ENCODE assay signal across 17 cellular contexts in genomic region chr5:27821681-27822080, GRCh38.
DNase-seq lines count a peak whose midpoint lies in the region; ATAC-seq and TF ChIP-seq lines count a peak whose summit lies in the region.
"Had no signal": no experiment of that assay in that cellular context is flagged by ENCODE, and none has a peak within 500 bp of the region (broad histone marks: within the 10 kb centered on the region; RNA-seq: fewer than 3 reads in every experiment).

No MANE protein-coding gene starts in this region.

- ATAC-seq in CD4-positive, alpha-beta T cell (ENCODE audit: poor library complexity) = no peak
- ATAC-seq in HG02798 (IDR thresholded peaks at IDR 0.05; ENCODE audit: poor library complexity, unreplicated experiment) (no peak), GM18498 (IDR thresholded peaks at IDR 0.05; ENCODE audit: unreplicated experiment) (no peak)

- no peaks in the 10 kb centered on the region for H3K36me3 Mint-ChIP-seq in mesothelial cell of epicardium
- no peaks in the 10 kb centered on the region for H3K36me3 Mint-ChIP-seq in CD4-positive, alpha-beta T cell (ENCODE audit: low read depth)
- H3K36me3 Mint-ChIP-seq: IgD-negative memory B cell had no signal

- H3K27me3 ChIP-seq in mammary epithelial cell (ENCODE audit: insufficient read depth, low read length) = no peaks in the 10 kb centered on the region
- H3K27me3 ChIP-seq in CD4-positive, alpha-beta T cell (ENCODE audit: control insufficient read depth, insufficient read depth, low read length) = no peaks in the 10 kb centered on the region

- H3K9me3 ChIP-seq in mammary epithelial cell (replicated peaks; ENCODE audit: insufficient read depth, low read length) = peaks cover 4% of the 10 kb centered on the region
- peaks cover 3% of the 10 kb centered on the region for H3K9me3 ChIP-seq in CD4-positive, alpha-beta T cell (ENCODE audit: control insufficient read depth, low read length)

- no peak overlapping the region for H3K9ac ChIP-seq in mammary epithelial cell (ENCODE audit: insufficient read depth, low read length)

- dilution Hi-C loops in mammary epithelial cell (cut with HindIII; ENCODE audit: low sequenced_read_pairs) = no loop called here

- DNase-seq in ELR (ENCODE audit: low read depth) (peak; percentile 35), OCI-M1 (lab: John Stamatoyannopoulos, UW) (peak; percentile 21), mammary epithelial cell (peak; percentile 16), mesothelial cell of epicardium (ENCODE audit: low spot score in 2 of 2, unreplicated experiment in 2 of 2) (no peak)
- no peak for DNase-seq in CD4-positive, alpha-beta T cell
- no peak for DNase-seq in stimulated activated CD4-positive, alpha-beta T cell treated with anti-CD3 and anti-CD28 coated beads, Interleukin-15, amount 100 ng/mL, for 24 hours
- DNase-seq: DMS 273 treated with DMSO at 0.1 percent for 48 hours, GF-D8, Kasumi-1, NCI-H187 treated with DMSO at 0.1 percent for 48 hours, NCI-H446, NCI-H69, SW 1271 had no signal

- BruUV-seq in mammary epithelial cell (replicated peaks; lab: Mats Ljungman, UMichigan) = no TSS peak

- WGBS in mammary epithelial cell (ENCODE audit: low coverage, missing lambda C conversion rate) = 11% methylated on average over 2 of the region's 2 CpGs

- POLR2A ChIA-PET in CD4-positive, alpha-beta T cell (lab: Charles Lee) = no interaction called here

- no peak overlapping the region for H3K4me2 ChIP-seq in mammary epithelial cell (ENCODE audit: insufficient read depth, low read depth, low read length)

- H3K36me3 ChIP-seq in mammary epithelial cell (ENCODE audit: insufficient read depth, low read length) = no peaks in the 10 kb centered on the region

- intact Hi-C loops in mammary epithelial cell (cut with micrococcal nuclease) = no loop called here
- intact Hi-C loops in CD4-positive, alpha-beta T cell (cut with DNase I, micrococcal nuclease) = no loop called here

- no peak overlapping the region for H3K4me3 Mint-ChIP-seq in mesothelial cell of epicardium
- H3K4me3 Mint-ChIP-seq in CD4-positive, alpha-beta T cell = no peak overlapping the region
- H3K4me3 Mint-ChIP-seq: IgD-negative memory B cell had no signal

- in situ Hi-C loops in mammary epithelial cell (cut with MboI; ENCODE audit: low sequenced_read_pairs in 2 of 2) = no loop called here

- peaks cover 38% of the 10 kb centered on the region for H3K4me1 Mint-ChIP-seq in mesothelial cell of epicardium
- no peaks in the 10 kb centered on the region for H3K4me1 Mint-ChIP-seq in CD4-positive, alpha-beta T cell (ENCODE audit: low read depth)
- H3K4me1 Mint-ChIP-seq: IgD-negative memory B cell had no signal

- no peaks in the 10 kb centered on the region for H3K27me3 Mint-ChIP-seq in mesothelial cell of epicardium (ENCODE audit: low read depth)
- H3K27me3 Mint-ChIP-seq in CD4-positive, alpha-beta T cell = no peaks in the 10 kb centered on the region
- H3K27me3 Mint-ChIP-seq: IgD-negative memory B cell had no signal

- no peak overlapping the region for H2AFZ ChIP-seq in mammary epithelial cell (ENCODE audit: low read depth, low read length)

- H3K27ac ChIP-seq in mammary epithelial cell (ENCODE audit: insufficient read depth, low read depth, low read length) = no peak overlapping the region
- no peak overlapping the region for H3K27ac ChIP-seq in CD4-positive, alpha-beta T cell (ENCODE audit: low read depth, low read length)
- H3K27ac ChIP-seq: C4-2B had no signal

- CTCF ChIA-PET in mammary epithelial cell (lab: Charles Lee; ENCODE audit: low non-redundant PET) = no interaction called here
- CTCF ChIA-PET in CD4-positive, alpha-beta T cell (lab: Charles Lee) = no interaction called here

- H3K4me3 ChIP-seq in mammary epithelial cell (replicated peaks in 1 of 3; ENCODE audit: insufficient read depth in 1 of 3, low read depth in 2 of 3, low read length in 3 of 3) = no peak overlapping the region

- peaks cover 6% of the 10 kb centered on the region for H3K9me3 Mint-ChIP-seq in mesothelial cell of epicardium
- H3K9me3 Mint-ChIP-seq in CD4-positive, alpha-beta T cell = peaks cover 4% of the 10 kb centered on the region

- peak overlapping the region; percentile 7 for H3K27ac Mint-ChIP-seq in mesothelial cell of epicardium
- H3K27ac Mint-ChIP-seq in CD4-positive, alpha-beta T cell = no peak overlapping the region
- H3K27ac Mint-ChIP-seq: IgD-negative memory B cell had no signal

- H3K4me1 ChIP-seq in mammary epithelial cell (ENCODE audit: insufficient read depth, low read length) = no peaks in the 10 kb centered on the region

- no peaks in the 10 kb centered on the region for H4K20me1 ChIP-seq in mammary epithelial cell (ENCODE audit: insufficient read depth, low read length)

- H3K79me2 ChIP-seq in mammary epithelial cell (ENCODE audit: insufficient read depth, low read length) = no peaks in the 10 kb centered on the region

- TF ChIP-seq CTCF in mammary epithelial cell (conservative IDR thresholded peaks at IDR 0.05 in 1 of 2, IDR thresholded peaks at IDR 0.05 in 1 of 2; ENCODE audit: extremely low read depth in 1 of 2, insufficient read depth in 1 of 2, low read depth in 1 of 2, low read length in 2 of 2) = no peak
- no peak for TF ChIP-seq CTCF in mesothelial cell of epicardium (IDR thresholded peaks at IDR 0.05; ENCODE audit: unreplicated experiment)
- no peak for TF ChIP-seq CTCF in CD4-positive, alpha-beta T cell (IDR thresholded peaks at IDR 0.05)

Comparison
In these comparisons a context has a peak if more than half of its experiments do, and no peak if none do; other contexts are left out.
1. DNase-seq: peak in ELR (single experiment), OCI-M1 (single experiment) and mammary epithelial cell (single experiment); none in mesothelial cell of epicardium (0 of 2), CD4-positive, alpha-beta T cell (0 of 10) and stimulated activated CD4-positive, alpha-beta T cell treated with anti-CD3 and anti-CD28 coated beads, Interleukin-15, amount 100 ng/mL, for 24 hours (single experiment).